In genomic region chr20:6700563-6701328, GRCh38 we compare ENCODE assay signal across 12 cellular contexts.
DNase-seq lines count a peak whose midpoint lies in the region; ATAC-seq, FAIRE-seq and TF ChIP-seq lines count a peak whose summit lies in the region.
"Had no signal": no experiment of that assay in that cellular context is flagged by ENCODE, and none has a peak within 500 bp of the region (broad histone marks: within the 10 kb centered on the region; RNA-seq: fewer than 3 reads in every experiment).

No MANE protein-coding gene starts in this region.

- peaks cover 68% of the 10 kb centered on the region for H3K4me1 ChIP-seq in endothelial cell of umbilical vein (ENCODE audit: control insufficient read depth, extremely low read depth, insufficient read depth, low read length)
- peaks cover 14% of the 10 kb centered on the region for H3K4me1 ChIP-seq in mesenchymal stem cell (ENCODE audit: control insufficient read depth, insufficient read depth, low read depth, low read length)
- H3K4me1 ChIP-seq in upper lobe of right lung = peaks cover 54% of the 10 kb centered on the region

- H2BK12ac ChIP-seq in mesenchymal stem cell (ENCODE audit: low read length in 2 of 2) = no peak overlapping the region

- H3K79me2 ChIP-seq in endothelial cell of umbilical vein (ENCODE audit: control insufficient read depth, insufficient read depth, low read length) = no peaks in the 10 kb centered on the region

- TF ChIP-seq CTCF in endothelial cell of umbilical vein (IDR thresholded peaks at IDR 0.05; ENCODE audit: extremely low read depth in 1 of 2, insufficient read depth in 1 of 2, low read depth in 1 of 2, low read length in 2 of 2) (no peak), upper lobe of right lung (IDR thresholded peaks at IDR 0.05) (no peak)

- H3K79me1 ChIP-seq in mesenchymal stem cell (replicated peaks; ENCODE audit: low read length, poor library complexity, severe bottlenecking) = no peaks in the 10 kb centered on the region

- H3K4me2 ChIP-seq in endothelial cell of umbilical vein (ENCODE audit: insufficient read depth, low read length) (peak overlapping the region; percentile 66), mesenchymal stem cell (ENCODE audit: low read length, poor library complexity, severe bottlenecking) (no peak overlapping the region)

- no peak overlapping the region for H2BK120ac ChIP-seq in mesenchymal stem cell (ENCODE audit: low read depth, low read length)

- POLR2A ChIA-PET in endothelial cell of umbilical vein (lab: Charles Lee) = no interaction called here

- no peak overlapping the region for H2AK5ac ChIP-seq in mesenchymal stem cell (ENCODE audit: low read length, severe bottlenecking)

- H3K18ac ChIP-seq in mesenchymal stem cell (ENCODE audit: low read depth in 1 of 2, low read length in 2 of 2) = no peak overlapping the region

- CTCF ChIA-PET in endothelial cell of umbilical vein (lab: Charles Lee) = interaction anchor here (0.9 to 2.0 kb wide), 13 partner anchors 8 to 436 kb away, joined by 3 to 11 read pairs (median 3); partner anchors contain the start of gene BMP2

- peak overlapping the region; percentile 25 for H3K9ac ChIP-seq in endothelial cell of umbilical vein (replicated peaks; ENCODE audit: extremely low read depth, insufficient read depth, low read length)
- no peak overlapping the region for H3K9ac ChIP-seq in mesenchymal stem cell (ENCODE audit: low read length)

- no peak overlapping the region for H4K8ac ChIP-seq in mesenchymal stem cell (ENCODE audit: low read length)

- peak overlapping the region; percentile 52 for H4K91ac ChIP-seq in mesenchymal stem cell (ENCODE audit: low read length)

- H3K4ac ChIP-seq in mesenchymal stem cell (ENCODE audit: low read depth in 1 of 2, low read length in 2 of 2) = peak overlapping the region in 1 of 2 experiments; percentile 35

- H3K36me3 ChIP-seq in endothelial cell of umbilical vein (ENCODE audit: control insufficient read depth in 2 of 2, extremely low read depth in 1 of 2, insufficient read depth in 2 of 2, low read length in 2 of 2) = no peaks in the 10 kb centered on the region
- no peaks in the 10 kb centered on the region for H3K36me3 ChIP-seq in mesenchymal stem cell (ENCODE audit: control insufficient read depth in 1 of 2, insufficient read depth in 2 of 2, low read depth in 1 of 2, low read length in 2 of 2)
- H3K36me3 ChIP-seq in upper lobe of right lung = no peaks in the 10 kb centered on the region

- H3K23ac ChIP-seq in mesenchymal stem cell (ENCODE audit: low read length in 2 of 2) = no peak overlapping the region

- TSS peak; percentile 62 for BruUV-seq in endothelial cell of umbilical vein (replicated peaks; lab: Mats Ljungman, UMichigan)

- TF ChIP-seq POLR2A in endothelial cell of umbilical vein (IDR thresholded peaks at IDR 0.05; ENCODE audit: low read depth, low read length) = no peak

- no peaks in the 10 kb centered on the region for H3K9me3 ChIP-seq in endothelial cell of umbilical vein (replicated peaks; ENCODE audit: control insufficient read depth, insufficient read depth, low read length)
- no peaks in the 10 kb centered on the region for H3K9me3 ChIP-seq in mesenchymal stem cell (ENCODE audit: control insufficient read depth, low read length)
- H3K9me3 ChIP-seq in upper lobe of right lung = no peaks in the 10 kb centered on the region

- H3K4me3 ChIP-seq in endothelial cell of umbilical vein (replicated peaks in 1 of 3; ENCODE audit: insufficient read depth in 1 of 3, low read depth in 1 of 3, low read length in 3 of 3) = no peak overlapping the region
- no peak overlapping the region for H3K4me3 ChIP-seq in mesenchymal stem cell (ENCODE audit: insufficient read depth in 1 of 2, low read depth in 1 of 2, low read length in 2 of 2)
- H3K4me3 ChIP-seq in upper lobe of right lung = no peak overlapping the region

- H4K20me1 ChIP-seq in endothelial cell of umbilical vein (replicated peaks; ENCODE audit: control insufficient read depth, extremely low read depth, insufficient read depth, low read length) = no peaks in the 10 kb centered on the region

- intact Hi-C loops in Right ventricle myocardium superior (cut with DNase I) (no loop called here), cardiac septum (cut with DNase I) (no loop called here), endothelial cell of umbilical vein (cut with micrococcal nuclease) (loop anchor here (2.0 to 5.0 kb wide), 3 partner anchors 47 to 118 kb away; no protein-coding TSS in a partner anchor), upper lobe of right lung (cut with DNase I) (no loop called here)

- 95% methylated on average over 11 of the region's 11 CpGs for WGBS in mesenchymal stem cell

- peak; percentile 61 for DNase-seq in Right ventricle myocardium superior
- no peak for DNase-seq in cardiac septum (ENCODE audit: low spot score)
- peak; percentile 90 for DNase-seq in endothelial cell of umbilical vein (ENCODE audit: low read depth, low spot score)
- DNase-seq in mesenchymal stem cell = no peak
- peak; percentile 75 for DNase-seq in upper lobe of right lung
- no peak for DNase-seq in NCI-H1048 (lab: John Stamatoyannopoulos, UW)
- no peak for DNase-seq in retina
- DNase-seq: activated CD4-positive, alpha-beta memory T cell treated with anti-CD3 and anti-CD28 coated beads for 36 hours; foreskin melanocyte; stimulated activated CD4-positive, alpha-beta T cell treated with anti-CD3 and anti-CD28 coated beads, Interleukin-12 subunit alpha, Interleukin-12 subunit beta, amount 100 ng/mL, for 4 hours had no signal

- ATAC-seq in Right ventricle myocardium superior (ENCODE audit: poor library complexity) = peak; percentile 63
- peak; percentile 83 for ATAC-seq in upper lobe of right lung
- ATAC-seq in GM19351 (IDR thresholded peaks at IDR 0.05; ENCODE audit: unreplicated experiment) = no peak

- H3K27me3 ChIP-seq in endothelial cell of umbilical vein (ENCODE audit: control insufficient read depth in 2 of 2, insufficient read depth in 2 of 2, low read length in 2 of 2) (no peaks in the 10 kb centered on the region), mesenchymal stem cell (ENCODE audit: control insufficient read depth in 1 of 2, insufficient read depth in 1 of 2, low read length in 2 of 2) (no peaks in the 10 kb centered on the region), upper lobe of right lung (no peaks in the 10 kb centered on the region)

- H3K27ac ChIP-seq in endothelial cell of umbilical vein (ENCODE audit: insufficient read depth, low read depth, low read length) (peak overlapping the region; percentile 45), mesenchymal stem cell (ENCODE audit: low read length, poor library complexity, severe bottlenecking) (no peak overlapping the region), upper lobe of right lung (no peak overlapping the region)

- dilution Hi-C loops in endothelial cell of umbilical vein (cut with MboI; ENCODE audit: extremely low pct_ligation_motif_present, low sequenced_read_pairs) = no loop called here

- no peak overlapping the region for H2BK5ac ChIP-seq in mesenchymal stem cell (ENCODE audit: low read depth, low read length, poor library complexity, severe bottlenecking)

- H3K14ac ChIP-seq in mesenchymal stem cell (ENCODE audit: low read length in 2 of 2) = no peak overlapping the region

- H3K9me1 ChIP-seq in endothelial cell of umbilical vein (replicated peaks; ENCODE audit: control insufficient read depth, extremely low read depth, insufficient read depth, low read length) = no peaks in the 10 kb centered on the region

- peak overlapping the region; percentile 13 for H2BK15ac ChIP-seq in mesenchymal stem cell (ENCODE audit: low read depth, poor library complexity, severe bottlenecking)

- peak; percentile 80 for FAIRE-seq in endothelial cell of umbilical vein (lab: Jason Lieb, UNC)
- FAIRE-seq: A204.1 had no signal

- H2AFZ ChIP-seq in endothelial cell of umbilical vein (ENCODE audit: low read depth, low read length) (peak overlapping the region; percentile 30), mesenchymal stem cell (ENCODE audit: low read depth, low read length) (no peak overlapping the region)

TF ChIP-seq in endothelial cell of umbilical vein, 7 proteins besides CTCF, POLR2A, EP300 and RAD21:
- peak; percentile 55 for TF ChIP-seq POLR2AphosphoS5 (IDR thresholded peaks at IDR 0.05; ENCODE audit: insufficient read depth, low read depth, low read length)
- TF ChIP-seq EZH2 (IDR thresholded peaks at IDR 0.05; ENCODE audit: borderline replicate concordance, low read depth, low read length, severe bottlenecking) = no peak
- peak; percentile 71 for TF ChIP-seq FOS (IDR thresholded peaks at IDR 0.05; ENCODE audit: borderline replicate concordance, insufficient read depth, low read length)
- peak; percentile 78 for TF ChIP-seq GATA2 (IDR thresholded peaks at IDR 0.05; ENCODE audit: insufficient read depth, insufficient read length, low read depth, low read length)
TF ChIP-seq in endothelial cell of umbilical vein: peak in this region for 3.

Comparison
In these comparisons a context has a peak if more than half of its experiments do, and no peak if none do; other contexts are left out.
1. DNase-seq: peak in Right ventricle myocardium superior (single experiment), endothelial cell of umbilical vein (single experiment) and upper lobe of right lung (single experiment); none in cardiac septum (single experiment), mesenchymal stem cell (single experiment), NCI-H1048 (single experiment) and retina (single experiment).